In the genomic region with DNA sequence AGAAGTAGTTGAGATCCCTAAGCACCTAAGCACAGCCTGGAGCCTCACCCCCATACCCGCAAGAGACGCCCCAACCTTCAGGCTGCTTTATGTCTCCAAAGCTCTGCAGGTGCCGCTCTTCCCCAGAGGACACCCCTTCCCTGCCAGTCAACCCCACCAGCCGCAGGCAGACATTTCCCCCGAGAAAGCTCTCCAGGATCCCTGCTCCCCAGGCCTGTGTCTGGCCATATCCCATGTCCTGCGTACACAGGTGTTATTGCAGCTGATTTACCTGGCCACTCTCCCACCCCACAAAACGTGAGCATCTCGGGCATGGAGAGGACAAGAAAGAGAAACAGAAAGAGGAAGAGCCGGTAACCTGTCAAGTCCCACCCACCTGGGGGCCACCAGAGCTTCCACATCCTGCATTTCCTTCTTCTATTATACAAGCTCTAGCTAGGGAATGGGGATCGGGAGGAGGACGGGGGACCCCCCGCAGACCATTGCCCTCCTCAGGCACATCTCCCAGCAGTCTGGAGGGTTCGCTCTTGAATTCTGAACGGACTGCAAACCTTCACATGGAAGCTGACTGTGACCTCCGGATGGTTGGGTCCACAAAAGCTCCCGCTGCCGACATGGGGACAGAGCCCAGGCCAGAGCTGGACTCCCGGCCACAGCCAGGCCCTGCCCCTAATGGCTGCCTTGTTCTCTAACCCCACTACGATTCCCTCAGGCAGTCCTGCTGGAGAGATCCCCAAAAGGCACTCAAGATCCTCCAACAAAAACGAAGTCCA, we compare ENCODE assay signal across 11 cellular contexts. TPM values are rescaled to one million over a fixed set of nuclear protein-coding genes. Genes with fewer than 3 reads are reported as not detected.
DNase-seq lines count a peak whose midpoint lies in the region; ATAC-seq, FAIRE-seq and TF ChIP-seq lines count a peak whose summit lies in the region.
"Had no signal": no experiment of that assay in that cellular context is flagged by ENCODE, and none has a peak within 500 bp of the region (broad histone marks: within the 10 kb centered on the region; RNA-seq: fewer than 3 reads in every experiment).

No MANE protein-coding gene starts in this region.

- no peaks in the 10 kb centered on the region for H3K36me3 ChIP-seq in hepatocyte (replicated peaks; ENCODE audit: insufficient read depth, low read depth)
- H3K36me3 ChIP-seq: sigmoid colon had no signal

- H3K27me3 ChIP-seq in hepatocyte: no peaks in the 10 kb centered on the region

- H3K9me3 Mint-ChIP-seq in naive thymus-derived CD8-positive, alpha-beta T cell: no peaks in the 10 kb centered on the region
- H3K9me3 Mint-ChIP-seq in glutamatergic neuron (ENCODE audit: unreplicated experiment): peaks cover 5% of the 10 kb centered on the region

- H3K4me3 ChIP-seq in hepatocyte: no peak overlapping the region
- H3K4me3 ChIP-seq: sigmoid colon had no signal

- H3K27ac Mint-ChIP-seq in naive thymus-derived CD8-positive, alpha-beta T cell: peak overlapping the region; percentile 86 to 99 (median 97)
- no peak overlapping the region for H3K27ac Mint-ChIP-seq in glutamatergic neuron (ENCODE audit: unreplicated experiment)

- H4K20me1 ChIP-seq in hepatocyte (ENCODE audit: insufficient read depth, poor library complexity, severe bottlenecking): no peaks in the 10 kb centered on the region

- TF ChIP-seq CTCF in hepatocyte (IDR thresholded peaks at IDR 0.05; ENCODE audit: poor library complexity) (no peak), glutamatergic neuron (IDR thresholded peaks at IDR 0.05; ENCODE audit: partially characterized antibody, unreplicated experiment) (no peak)

- H3K79me2 ChIP-seq in hepatocyte: peaks cover 47% of the 10 kb centered on the region

- POLR2A ChIA-PET in naive thymus-derived CD8-positive, alpha-beta T cell (lab: Charles Lee): interaction anchor here (0.5 to 25.9 kb wide), 16 partner anchors 3 to 515 kb away, joined by 3 to 643 read pairs (median 8); a partner anchor contains a TSS

- H3K4me2 ChIP-seq in hepatocyte: no peak overlapping the region

- peaks cover 55 to 99% (median 95%) of the 10 kb centered on the region in 4 donors for H3K4me1 Mint-ChIP-seq in naive thymus-derived CD8-positive, alpha-beta T cell
- peaks cover 39% of the 10 kb centered on the region for H3K4me1 Mint-ChIP-seq in glutamatergic neuron (ENCODE audit: low read depth, unreplicated experiment)

- H3K9me2 ChIP-seq in hepatocyte (replicated peaks; ENCODE audit: insufficient read depth): no peaks in the 10 kb centered on the region

- peak overlapping the region; percentile 76 to 99 (median 98) for H3K4me3 Mint-ChIP-seq in naive thymus-derived CD8-positive, alpha-beta T cell
- H3K4me3 Mint-ChIP-seq in glutamatergic neuron (ENCODE audit: unreplicated experiment): no peak overlapping the region

- no peak for TF ChIP-seq POLR2A in GM12891 (IDR thresholded peaks at IDR 0.05; ENCODE audit: low read depth, low read length)

- no peaks in the 10 kb centered on the region for H3K9me3 ChIP-seq in hepatocyte (ENCODE audit: low read depth)
- H3K9me3 ChIP-seq: sigmoid colon had no signal

- in situ Hi-C loops in ACHN (cut with HindIII; ENCODE audit: low pct_ligation_motif_present, low pct_unique_long_range_greater_than_20kb, low sequenced_read_pairs): no loop called here

- DNase-seq in GM12891 (ENCODE audit: insufficient read length, low spot score): no peak
- DNase-seq in activated CD4-positive, alpha-beta T cell treated with anti-CD3 and anti-CD28 coated beads, Interleukin-2, amount 50 U/mL, for 1 hour: peak; percentile 40
- DNase-seq in naive thymus-derived CD8-positive, alpha-beta T cell: peak in 5 of 10 donors; percentile 33 to 61 (median 58)
- no peak for DNase-seq in hepatocyte (ENCODE audit: low spot score)
- no peak for DNase-seq in ACHN
- DNase-seq in glutamatergic neuron: no peak
- DNase-seq: SIG-M5, sigmoid colon had no signal

- H3K27ac ChIP-seq in hepatocyte: no peak overlapping the region
- H3K27ac ChIP-seq: sigmoid colon had no signal

- WGBS in hepatocyte (ENCODE audit: low lambda C conversion rate, missing lambda C conversion rate): 86% methylated on average over 20 of the region's 20 CpGs

- no peaks in the 10 kb centered on the region for H3K27me3 Mint-ChIP-seq in naive thymus-derived CD8-positive, alpha-beta T cell
- H3K27me3 Mint-ChIP-seq in glutamatergic neuron (ENCODE audit: unreplicated experiment): peaks cover 8% of the 10 kb centered on the region

- H3K4me1 ChIP-seq in hepatocyte (ENCODE audit: insufficient read depth): peaks cover 13% of the 10 kb centered on the region

- FAIRE-seq in GM12891 (lab: Jason Lieb, UNC): no peak

- peaks cover 0 to 14% (median 0%) of the 10 kb centered on the region in 3 donors for H3K36me3 Mint-ChIP-seq in naive thymus-derived CD8-positive, alpha-beta T cell
- H3K36me3 Mint-ChIP-seq in glutamatergic neuron (ENCODE audit: unreplicated experiment): no peaks in the 10 kb centered on the region

- ATAC-seq in HG02588 (IDR thresholded peaks at IDR 0.05; ENCODE audit: unreplicated experiment) (peak; percentile 33), HG03378 (IDR thresholded peaks at IDR 0.05; ENCODE audit: unreplicated experiment) (no peak)
- peak; percentile 39 to 41 for ATAC-seq in naive thymus-derived CD8-positive, alpha-beta T cell
- ATAC-seq: HCT116 had no signal

- no peak overlapping the region for H2AFZ ChIP-seq in hepatocyte

TF ChIP-seq in GM12891, 5 proteins besides CTCF, POLR2A, EP300 and RAD21:
- TF ChIP-seq TAF1 (IDR thresholded peaks at IDR 0.05; ENCODE audit: low read depth, low read length): 0 out of 2 replicates have a peak, but pooled peaks have one; percentile 10
- TF ChIP-seq PAX5 (IDR thresholded peaks at IDR 0.05; ENCODE audit: insufficient read depth, low read length, severe bottlenecking): no peak
- no peak for TF ChIP-seq POU2F2 (IDR thresholded peaks at IDR 0.05; ENCODE audit: low read depth, low read length)
- peak; percentile 90 for TF ChIP-seq SPI1 (IDR thresholded peaks at IDR 0.05; ENCODE audit: low read depth, low read length)
- no peak for TF ChIP-seq POLR2AphosphoS5 (IDR thresholded peaks at IDR 0.05; ENCODE audit: low read depth, low read length)

RNA-seq across cellular contexts. Expression of a gene that starts 17.6 kb away (rescaled TPM):
- polyA plus RNA-seq in GM12891 (2012; ENCODE audit: low read depth, missing spikeins): 32.5 TPM
- 100 to 1,000 TPM; 300 to 322 TPM for total RNA-seq in naive thymus-derived CD8-positive, alpha-beta T cell
- 10 to 100 TPM; 23.4 to 41.9 (median 24.0) TPM for polyA plus RNA-seq in naive thymus-derived CD8-positive, alpha-beta T cell
- total RNA-seq in hepatocyte (4.7 and 11.3 TPM in 2 replicates), glutamatergic neuron (ENCODE audit: unreplicated experiment) (68.0 TPM)
- 4.3 and 5.9 TPM in 2 replicates for polyA plus RNA-seq in hepatocyte
